22 cellular contexts compared by ENCODE assay signal in the genomic region with DNA sequence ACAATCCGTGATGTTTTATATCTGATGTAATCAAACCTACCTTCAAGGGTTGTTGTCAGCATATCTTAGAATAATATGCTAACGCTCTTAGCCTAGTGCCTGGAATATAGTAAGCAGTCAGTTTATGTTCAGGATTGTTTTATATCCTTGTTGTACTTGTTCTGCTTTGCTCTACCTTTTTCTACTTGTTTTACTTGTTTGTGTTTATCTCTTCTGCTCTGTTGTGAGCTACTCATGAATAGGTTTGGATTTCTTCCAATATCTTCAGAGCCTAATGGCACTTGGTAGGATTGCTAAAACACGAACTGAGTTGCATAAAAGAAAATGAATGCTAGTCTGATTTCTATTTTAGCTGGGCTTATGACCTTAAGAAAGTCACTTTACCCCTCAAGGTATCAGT. TPM values are rescaled to one million over a fixed set of nuclear protein-coding genes. Genes with fewer than 3 reads are reported as not detected.
A peak's percentile ranks its signal among the peaks of the same experiment; 100 is the strongest.
DNase-seq lines count a peak whose midpoint lies in the region; ATAC-seq and TF ChIP-seq lines count a peak whose summit lies in the region.
"Had no signal": no experiment of that assay in that cellular context is flagged by ENCODE, and none has a peak within 500 bp of the region (broad histone marks: within the 10 kb centered on the region; RNA-seq: fewer than 3 reads in every experiment).

No MANE protein-coding gene starts in this region.

- WGBS in hepatocyte (ENCODE audit: low lambda C conversion rate, missing lambda C conversion rate) = 58% methylated on average over 3 of the region's 3 CpGs

- H3K27me3 Mint-ChIP-seq in activated naive CD4-positive, alpha-beta T cell treated with anti-CD3 and anti-CD28 coated beads for 36 hours (ENCODE audit: low read depth) = peaks cover 2% of the 10 kb centered on the region
- H3K27me3 Mint-ChIP-seq in type B pancreatic cell = no peaks in the 10 kb centered on the region

- H3K27ac Mint-ChIP-seq in activated naive CD4-positive, alpha-beta T cell treated with anti-CD3 and anti-CD28 coated beads for 36 hours = peak overlapping the region; percentile 79
- peak overlapping the region; percentile 96 for H3K27ac Mint-ChIP-seq in type B pancreatic cell
- H3K27ac Mint-ChIP-seq: CD14-positive monocyte; stimulated activated naive B cell treated with anti-CD40 and anti-IgM and Interleukin-4, amounts not matched to agents 10 μg/mL and 1 μg/mL and 100 μg/mL, for 72 hours had no signal

- intact Hi-C loops in activated naive CD4-positive, alpha-beta T cell treated with anti-CD3 and anti-CD28 coated beads for 36 hours (cut with micrococcal nuclease) = loop anchor here (2.0 kb wide), 1 partner anchor 14 kb away; no protein-coding TSS in a partner anchor
- intact Hi-C loops in PC-3 (cut with micrococcal nuclease) = no loop called here
- intact Hi-C loops in posterior cingulate gyrus (cut with DNase I) = no loop called here

- H3K9me3 ChIP-seq in PC-3 (ENCODE audit: low read length) (no peaks in the 10 kb centered on the region), hepatocyte (ENCODE audit: low read depth) (no peaks in the 10 kb centered on the region)
- H3K9me3 ChIP-seq: colonic mucosa, MG63 had no signal

- no peaks in the 10 kb centered on the region for H3K36me3 Mint-ChIP-seq in activated naive CD4-positive, alpha-beta T cell treated with anti-CD3 and anti-CD28 coated beads for 36 hours (ENCODE audit: low read depth)
- no peaks in the 10 kb centered on the region for H3K36me3 Mint-ChIP-seq in type B pancreatic cell
- H3K36me3 Mint-ChIP-seq: CD14-positive monocyte; stimulated activated naive B cell treated with anti-CD40 and anti-IgM and Interleukin-4, amounts not matched to agents 10 μg/mL and 1 μg/mL and 100 μg/mL, for 72 hours had no signal

- POLR2A ChIA-PET in PC-3 (lab: Charles Lee; ENCODE audit: unreplicated experiment) = no interaction called here

- H3K4me1 ChIP-seq in PC-3 (ENCODE audit: insufficient read depth, low read length) (peaks cover 29% of the 10 kb centered on the region), hepatocyte (ENCODE audit: insufficient read depth) (no peaks in the 10 kb centered on the region)
- H3K4me1 ChIP-seq: colonic mucosa, tibial nerve had no signal

- H3K4me3 ChIP-seq in PC-3 (ENCODE audit: low read length) = peak overlapping the region; percentile 7; the same call in 1 of the 2 replicates
- no peak overlapping the region for H3K4me3 ChIP-seq in hepatocyte
- H3K4me3 ChIP-seq: colonic mucosa, MG63, SK-N-MC, tibial nerve had no signal

- H3K27me3 ChIP-seq in PC-3 (ENCODE audit: low read length) (no peaks in the 10 kb centered on the region), hepatocyte (no peaks in the 10 kb centered on the region)
- H3K27me3 ChIP-seq: colonic mucosa, tibial nerve had no signal

- H3K27ac ChIP-seq in PC-3 (ENCODE audit: low read length) (peak overlapping the region; percentile 93), hepatocyte (peak overlapping the region; percentile 29)
- H3K27ac ChIP-seq: colonic mucosa, SK-N-MC, tibial nerve had no signal

- H3K79me2 ChIP-seq in PC-3 (ENCODE audit: low read length) (no peaks in the 10 kb centered on the region), hepatocyte (no peaks in the 10 kb centered on the region)

- no peaks in the 10 kb centered on the region for H3K36me3 ChIP-seq in PC-3 (ENCODE audit: low read depth, low read length)
- H3K36me3 ChIP-seq in hepatocyte (replicated peaks; ENCODE audit: insufficient read depth, low read depth) = no peaks in the 10 kb centered on the region
- H3K36me3 ChIP-seq: colonic mucosa, MG63, tibial nerve had no signal

- DNase-seq in activated naive CD4-positive, alpha-beta T cell treated with anti-CD3 and anti-CD28 coated beads for 36 hours = no peak
- no peak for DNase-seq in activated naive CD4-positive, alpha-beta T cell (lab: John Stamatoyannopoulos, UW)
- peak; percentile 77 for DNase-seq in PC-3
- no peak for DNase-seq in hepatocyte (ENCODE audit: low spot score)
- DNase-seq in type B pancreatic cell (ENCODE audit: extremely low spot score, unreplicated experiment) = no peak
- DNase-seq in posterior cingulate gyrus = no peak
- DNase-seq in activated CD4-positive, alpha-beta T cell treated with anti-CD3 and anti-CD28 coated beads for 48 hours = no peak
- DNase-seq: ACHN; activated effector memory CD4-positive, alpha-beta T cell treated with anti-CD3 and anti-CD28 coated beads, Interleukin-2, amount 50 U/mL, for 16 hours; colonic mucosa; left cardiac atrium; MG63; NCI-H187; retina; stimulated activated naive B cell treated with anti-CD40 and anti-IgM and Interleukin-4, amounts not matched to agents 10 μg/mL and 1 μg/mL and 100 μg/mL, for 72 hours; T-helper 9 cell had no signal

- H3K9me2 ChIP-seq in PC-3 (replicated peaks; ENCODE audit: low read length) (no peaks in the 10 kb centered on the region), hepatocyte (replicated peaks; ENCODE audit: insufficient read depth) (no peaks in the 10 kb centered on the region)

- no peak for TF ChIP-seq CTCF in PC-3 (conservative IDR thresholded peaks at IDR 0.05; ENCODE audit: low read depth, low read length)
- no peak for TF ChIP-seq CTCF in hepatocyte (IDR thresholded peaks at IDR 0.05; ENCODE audit: poor library complexity)
- TF ChIP-seq CTCF in type B pancreatic cell (conservative IDR thresholded peaks at IDR 0.05) = no peak

- no peaks in the 10 kb centered on the region for H3K9me3 Mint-ChIP-seq in activated naive CD4-positive, alpha-beta T cell treated with anti-CD3 and anti-CD28 coated beads for 36 hours
- peaks cover 8% of the 10 kb centered on the region for H3K9me3 Mint-ChIP-seq in type B pancreatic cell
- H3K9me3 Mint-ChIP-seq: stimulated activated naive B cell treated with anti-CD40 and anti-IgM and Interleukin-4, amounts not matched to agents 10 μg/mL and 1 μg/mL and 100 μg/mL, for 72 hours had no signal

- H3K4me3 Mint-ChIP-seq in activated naive CD4-positive, alpha-beta T cell treated with anti-CD3 and anti-CD28 coated beads for 36 hours = no peak overlapping the region
- peak overlapping the region; percentile 54 for H3K4me3 Mint-ChIP-seq in type B pancreatic cell
- H3K4me3 Mint-ChIP-seq: CD14-positive monocyte; stimulated activated naive B cell treated with anti-CD40 and anti-IgM and Interleukin-4, amounts not matched to agents 10 μg/mL and 1 μg/mL and 100 μg/mL, for 72 hours had no signal

- H3K4me2 ChIP-seq in PC-3 (ENCODE audit: low read length) = peak overlapping the region; percentile 59
- H3K4me2 ChIP-seq in hepatocyte = no peak overlapping the region

- CTCF ChIA-PET in activated naive CD4-positive, alpha-beta T cell treated with anti-CD3 and anti-CD28 coated beads for 36 hours (lab: Charles Lee) = no interaction called here
- CTCF ChIA-PET in PC-3 (lab: Charles Lee) = no interaction called here

- no peaks in the 10 kb centered on the region for H3F3A ChIP-seq in PC-3 (ENCODE audit: low read length, unreplicated experiment)

- peaks cover 39% of the 10 kb centered on the region for H3K4me1 Mint-ChIP-seq in activated naive CD4-positive, alpha-beta T cell treated with anti-CD3 and anti-CD28 coated beads for 36 hours (ENCODE audit: low read depth)
- H3K4me1 Mint-ChIP-seq in type B pancreatic cell (ENCODE audit: unreplicated experiment) = peaks cover 3% of the 10 kb centered on the region
- H3K4me1 Mint-ChIP-seq: CD14-positive monocyte; stimulated activated naive B cell treated with anti-CD40 and anti-IgM and Interleukin-4, amounts not matched to agents 10 μg/mL and 1 μg/mL and 100 μg/mL, for 72 hours had no signal

- H3K9ac ChIP-seq in PC-3 (ENCODE audit: low read length) = peak overlapping the region; percentile 69

- H4K20me1 ChIP-seq in PC-3 (ENCODE audit: low read length) (no peaks in the 10 kb centered on the region), hepatocyte (ENCODE audit: insufficient read depth, poor library complexity, severe bottlenecking) (no peaks in the 10 kb centered on the region)

- H2AFZ ChIP-seq in PC-3 (ENCODE audit: low read length) (no peak overlapping the region), hepatocyte (no peak overlapping the region)

- BruUV-seq in PC-3 (replicated peaks; lab: Mats Ljungman, UMichigan) = no TSS peak

- ATAC-seq in PC-3 (peak; percentile 23), HG03159 (IDR thresholded peaks at IDR 0.05; ENCODE audit: unreplicated experiment) (no peak)
- ATAC-seq: HepG2; stimulated activated naive B cell treated with anti-CD40 and anti-IgM and Interleukin-4, amounts not matched to agents 10 μg/mL and 1 μg/mL and 100 μg/mL, for 72 hours had no signal

RNA-seq across cellular contexts. Expression of a gene that starts 40.1 kb away (rescaled TPM):
- total RNA-seq in activated naive CD4-positive, alpha-beta T cell treated with anti-CD3 and anti-CD28 coated beads for 36 hours = under 1 TPM; 0.07 to 0.15 TPM
- total RNA-seq in PC-3 (2014; rRNA removed) = 0.06 and 0.15 TPM in 2 replicates
- 0.03 and 0.12 TPM in 2 replicates for total RNA-seq in hepatocyte
- polyA plus RNA-seq in hepatocyte = 0.11 and 0.15 TPM in 2 replicates
- 0.05 and 0.14 TPM in 2 replicates for total RNA-seq in type B pancreatic cell (ENCODE audit: low replicate concordance)
- total RNA-seq: astrocyte, colonic mucosa, HepG2, left cardiac atrium had no signal
- polyA plus RNA-seq: CD14-positive monocyte, HepG2 had no signal

RNA-seq across cellular contexts. Expression of a gene that starts 52.3 kb away (rescaled TPM):
- total RNA-seq in activated naive CD4-positive, alpha-beta T cell treated with anti-CD3 and anti-CD28 coated beads for 36 hours = 100 to 1,000 TPM; 137 to 144 TPM
- 194 and 233 TPM in 2 replicates for total RNA-seq in PC-3 (2014; rRNA removed)
- total RNA-seq in hepatocyte = 157 and 170 TPM in 2 replicates
- polyA plus RNA-seq in hepatocyte = 110 and 137 TPM in 2 replicates
- 86.9 and 98.4 TPM in 2 replicates for total RNA-seq in type B pancreatic cell (ENCODE audit: low replicate concordance)
